26 cellular contexts compared by ENCODE assay signal in genomic region chr12:97300921-97301320, GRCh38.
"Had no signal": no experiment of that assay in that cellular context is flagged by ENCODE, and none has a peak within 500 bp of the region (broad histone marks: within the 10 kb centered on the region; RNA-seq: fewer than 3 reads in every experiment).

No MANE protein-coding gene starts in this region.

- H3K9me3 Mint-ChIP-seq: activated naive CD4-positive, alpha-beta T cell treated with anti-CD3 and anti-CD28 coated beads, Interleukin-2, amount 50 U/mL, for 24 hours; activated T-helper 1 cell treated with anti-CD3 and anti-CD28 coated beads, Interleukin-12 subunit alpha, Interleukin-12 subunit beta, Interleukin-2, Interleukin-4 antibody, amounts not matched to agents 30 ng/mL and 10 ng/mL and 1 ng/mL, durations not matched to agents 14 hours and 24 hours and 36 hours; dendritic cell treated with granulocyte-macrophage colony-stimulating factor and Interleukin-4, amounts not matched to agents 40 ng/mL and 50 ng/mL, for 4 days; stimulated activated memory B cell treated with anti-CD40 and anti-IgM and Interleukin-4, amounts not matched to agents 10 μg/mL and 1 μg/mL and 100 μg/mL, for 72 hours had no signal

- H3K4me2 ChIP-seq: neural progenitor cell had no signal

- H3K27ac Mint-ChIP-seq: activated CD8-positive, alpha-beta T cell treated with anti-CD3 and anti-CD28 coated beads, Interleukin-2, amount 10 ng/mL, durations not matched to agents 7 days and 5 days; activated naive CD4-positive, alpha-beta T cell treated with anti-CD3 and anti-CD28 coated beads, Interleukin-2, amount 50 U/mL, for 24 hours; activated T-helper 1 cell treated with anti-CD3 and anti-CD28 coated beads, Interleukin-12 subunit alpha, Interleukin-12 subunit beta, Interleukin-2, Interleukin-4 antibody, amounts not matched to agents 30 ng/mL and 10 ng/mL and 1 ng/mL, durations not matched to agents 14 hours and 24 hours and 36 hours; dendritic cell treated with granulocyte-macrophage colony-stimulating factor and Interleukin-4, amounts not matched to agents 40 ng/mL and 50 ng/mL, for 4 days; naive thymus-derived CD4-positive, alpha-beta T cell; stimulated activated memory B cell treated with anti-CD40 and anti-IgM and Interleukin-4, amounts not matched to agents 10 μg/mL and 1 μg/mL and 100 μg/mL, for 72 hours had no signal

- H3K27ac ChIP-seq: esophagus muscularis mucosa, gastrocnemius medialis, heart left ventricle, lower lobe of right lung, neural progenitor cell, transverse colon had no signal

- H3K4me3 ChIP-seq: esophagus muscularis mucosa, gastrocnemius medialis, heart left ventricle, lower lobe of right lung, neural progenitor cell, transverse colon had no signal

- H3K4me1 ChIP-seq: esophagus muscularis mucosa, lower lobe of right lung, transverse colon had no signal

- H3K4me3 Mint-ChIP-seq: activated CD8-positive, alpha-beta T cell treated with anti-CD3 and anti-CD28 coated beads, Interleukin-2, amount 10 ng/mL, durations not matched to agents 7 days and 5 days; activated naive CD4-positive, alpha-beta T cell treated with anti-CD3 and anti-CD28 coated beads, Interleukin-2, amount 50 U/mL, for 24 hours; activated T-helper 1 cell treated with anti-CD3 and anti-CD28 coated beads, Interleukin-12 subunit alpha, Interleukin-12 subunit beta, Interleukin-2, Interleukin-4 antibody, amounts not matched to agents 30 ng/mL and 10 ng/mL and 1 ng/mL, durations not matched to agents 14 hours and 24 hours and 36 hours; brain; dendritic cell treated with granulocyte-macrophage colony-stimulating factor and Interleukin-4, amounts not matched to agents 40 ng/mL and 50 ng/mL, for 4 days; naive thymus-derived CD4-positive, alpha-beta T cell; neural progenitor cell; stimulated activated memory B cell treated with anti-CD40 and anti-IgM and Interleukin-4, amounts not matched to agents 10 μg/mL and 1 μg/mL and 100 μg/mL, for 72 hours had no signal

- H2AFZ ChIP-seq: neural progenitor cell had no signal

- H3K9me3 ChIP-seq: esophagus muscularis mucosa, gastrocnemius medialis, heart left ventricle, lower lobe of right lung, transverse colon had no signal

- DNase-seq: activated CD4-positive, alpha-beta T cell treated with anti-CD3 and anti-CD28 coated beads for 1 hour; activated CD4-positive, alpha-beta T cell treated with anti-CD3 and anti-CD28 coated beads, Interleukin-2, amount 50 U/mL, for 1 hour; activated CD8-positive, alpha-beta T cell treated with anti-CD3 and anti-CD28 coated beads, Interleukin-2, amount 10 ng/mL, durations not matched to agents 7 days and 5 days; activated gamma-delta T cell; anterior cingulate cortex; caudate nucleus; effector CD4-positive, alpha-beta T cell; gastrocnemius medialis; heart left ventricle; lower lobe of right lung; naive thymus-derived CD4-positive, alpha-beta T cell; posterior cingulate gyrus; small intestine; stimulated activated CD4-positive, alpha-beta T cell treated with anti-CD3 and anti-CD28 coated beads, Interleukin-2, amount 100 ng/mL, for 24 hours; T-helper 2 cell; transverse colon had no signal

- H3K36me3 Mint-ChIP-seq: activated naive CD4-positive, alpha-beta T cell treated with anti-CD3 and anti-CD28 coated beads, Interleukin-2, amount 50 U/mL, for 24 hours; brain; naive thymus-derived CD4-positive, alpha-beta T cell; stimulated activated memory B cell treated with anti-CD40 and anti-IgM and Interleukin-4, amounts not matched to agents 10 μg/mL and 1 μg/mL and 100 μg/mL, for 72 hours had no signal

- ATAC-seq: activated CD8-positive, alpha-beta T cell treated with anti-CD3 and anti-CD28 coated beads, Interleukin-2, amount 10 ng/mL, durations not matched to agents 7 days and 5 days; gastrocnemius medialis; heart left ventricle; lower lobe of right lung; naive thymus-derived CD4-positive, alpha-beta T cell; sciatic nerve; stimulated activated memory B cell treated with anti-CD40 and anti-IgM and Interleukin-4, amounts not matched to agents 10 μg/mL and 1 μg/mL and 100 μg/mL, for 72 hours had no signal

- FAIRE-seq: keratinocyte, small intestine, urothelium cell line had no signal

- H3K27me3 ChIP-seq: esophagus muscularis mucosa, gastrocnemius medialis, neural progenitor cell, transverse colon had no signal

- H3K9ac ChIP-seq: neural progenitor cell had no signal

- H3K4me1 Mint-ChIP-seq: activated naive CD4-positive, alpha-beta T cell treated with anti-CD3 and anti-CD28 coated beads, Interleukin-2, amount 50 U/mL, for 24 hours; naive thymus-derived CD4-positive, alpha-beta T cell had no signal

- H3K36me3 ChIP-seq: esophagus muscularis mucosa, gastrocnemius medialis, heart left ventricle, lower lobe of right lung, neural progenitor cell, transverse colon had no signal
